1 cellular context compared by ENCODE assay signal in the genomic region with DNA sequence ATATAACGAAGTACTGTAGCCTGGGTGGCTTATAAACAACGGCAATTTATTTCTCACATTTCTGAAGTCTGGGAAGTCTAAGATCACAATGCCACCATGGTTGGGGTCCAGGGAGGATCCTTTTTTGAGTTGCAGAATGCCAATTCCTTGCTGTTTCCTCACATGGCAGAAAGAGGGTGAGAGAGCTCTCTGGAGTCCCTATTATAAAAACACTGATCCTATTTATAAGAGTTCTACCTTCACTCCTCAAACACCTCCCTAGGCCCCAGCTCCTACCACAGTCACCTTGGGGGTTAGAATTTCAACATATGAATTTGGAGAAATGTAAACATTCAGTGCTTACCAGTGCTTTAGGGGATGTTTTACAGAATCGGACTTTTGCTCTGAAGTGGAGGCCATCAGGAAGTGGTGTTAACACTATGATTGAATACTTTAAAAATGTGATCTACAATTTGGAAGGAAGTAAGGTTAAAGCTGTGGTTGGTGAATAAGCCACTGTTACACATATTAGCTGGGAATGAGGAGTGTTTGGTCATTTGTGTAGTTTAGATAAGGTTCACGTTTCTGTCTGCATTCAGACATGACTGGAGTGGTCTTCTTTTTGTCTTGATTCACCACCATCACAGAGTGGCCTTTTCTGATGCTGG.
TF ChIP-seq lines count a peak whose summit lies in the region.

No MANE protein-coding gene starts in this region.

TF ChIP-seq in HepG2, 621 proteins besides CTCF, POLR2A, EP300 and RAD21 (continued from another document and continues in another):
- TF ChIP-seq HNF1A (IDR thresholded peaks at IDR 0.05; ENCODE audit: low read depth) (no peak), HNF1A (CRISPR knock-in tag; IDR thresholded peaks at IDR 0.05; ENCODE audit: borderline replicate concordance) (peak; percentile 79; the same call in 1 of the 2 replicates), JUND (CRISPR knock-in tag; IDR thresholded peaks at IDR 0.05) (peak; percentile 79; the same call in 1 of the 2 replicates), THRA (CRISPR knock-in tag; IDR thresholded peaks at IDR 0.05; ENCODE audit: borderline replicate concordance) (peak; percentile 11; the same call in 1 of the 2 replicates), ZSCAN29 (CRISPR knock-in tag; conservative IDR thresholded peaks at IDR 0.05) (no peak; the same call in 1 of the 2 replicates), ZNF484 (CRISPR knock-in tag; IDR thresholded peaks at IDR 0.05; ENCODE audit: borderline replicate concordance, low read depth) (no peak), NFE2 (CRISPR knock-in tag; IDR thresholded peaks at IDR 0.05) (no peak), ARID5B (CRISPR knock-in tag; IDR thresholded peaks at IDR 0.05) (peak; percentile 95), MTF2 (CRISPR knock-in tag; IDR thresholded peaks at IDR 0.05; ENCODE audit: borderline replicate concordance) (0 out of 2 replicates have a peak, but pooled peaks have one; percentile 56), ZFX (CRISPR knock-in tag; IDR thresholded peaks at IDR 0.05; ENCODE audit: low read depth) (peak; percentile 47), ZNF546 (CRISPR knock-in tag; conservative IDR thresholded peaks at IDR 0.05) (0 out of 2 replicates have a peak, but pooled peaks have one; percentile 47), ARID3A (IDR thresholded peaks at IDR 0.05; ENCODE audit: low read depth, low read length) (peak; percentile 75; the same call in 1 of the 2 replicates), AHDC1 (CRISPR knock-in tag; IDR thresholded peaks at IDR 0.05; ENCODE audit: borderline replicate concordance) (peak; percentile 88; the same call in 1 of the 2 replicates), ZNF777 (CRISPR knock-in tag; IDR thresholded peaks at IDR 0.05) (0 out of 2 replicates have a peak, but pooled peaks have one; percentile 35), ISL2 (CRISPR knock-in tag; IDR thresholded peaks at IDR 0.05) (peak; percentile 79), BCL6 (CRISPR knock-in tag; IDR thresholded peaks at IDR 0.05) (peak; percentile 64; the same call in 1 of the 2 replicates), NR2F6 (IDR thresholded peaks at IDR 0.05) (peak; percentile 83), NR2F6 (CRISPR knock-in tag; IDR thresholded peaks at IDR 0.05) (peak; percentile 74), ZNF747 (CRISPR knock-in tag; IDR thresholded peaks at IDR 0.05; ENCODE audit: borderline replicate concordance) (peak; percentile 77; the same call in 1 of the 2 replicates), HNF4A (CRISPR knock-in tag; IDR thresholded peaks at IDR 0.05) (peak; percentile 79), ZNF644 (CRISPR knock-in tag; IDR thresholded peaks at IDR 0.05; ENCODE audit: low read depth) (no peak; the same call in 1 of the 2 replicates), FOXA3 (CRISPR knock-in tag; IDR thresholded peaks at IDR 0.05) (peak; percentile 89), TARDBP (CRISPR knock-in tag; IDR thresholded peaks at IDR 0.05) (peak; percentile 86), MIXL1 (CRISPR knock-in tag; IDR thresholded peaks at IDR 0.05) (peak; percentile 88), NCOA2 (CRISPR knock-in tag; IDR thresholded peaks at IDR 0.05) (peak; percentile 81), ZFP82 (CRISPR knock-in tag; IDR thresholded peaks at IDR 0.05; ENCODE audit: borderline replicate concordance) (no peak), NFIC (IDR thresholded peaks at IDR 0.05; ENCODE audit: low read length) (peak; percentile 44; the same call in 1 of the 2 replicates)
- TF ChIP-seq, protein P1, sequence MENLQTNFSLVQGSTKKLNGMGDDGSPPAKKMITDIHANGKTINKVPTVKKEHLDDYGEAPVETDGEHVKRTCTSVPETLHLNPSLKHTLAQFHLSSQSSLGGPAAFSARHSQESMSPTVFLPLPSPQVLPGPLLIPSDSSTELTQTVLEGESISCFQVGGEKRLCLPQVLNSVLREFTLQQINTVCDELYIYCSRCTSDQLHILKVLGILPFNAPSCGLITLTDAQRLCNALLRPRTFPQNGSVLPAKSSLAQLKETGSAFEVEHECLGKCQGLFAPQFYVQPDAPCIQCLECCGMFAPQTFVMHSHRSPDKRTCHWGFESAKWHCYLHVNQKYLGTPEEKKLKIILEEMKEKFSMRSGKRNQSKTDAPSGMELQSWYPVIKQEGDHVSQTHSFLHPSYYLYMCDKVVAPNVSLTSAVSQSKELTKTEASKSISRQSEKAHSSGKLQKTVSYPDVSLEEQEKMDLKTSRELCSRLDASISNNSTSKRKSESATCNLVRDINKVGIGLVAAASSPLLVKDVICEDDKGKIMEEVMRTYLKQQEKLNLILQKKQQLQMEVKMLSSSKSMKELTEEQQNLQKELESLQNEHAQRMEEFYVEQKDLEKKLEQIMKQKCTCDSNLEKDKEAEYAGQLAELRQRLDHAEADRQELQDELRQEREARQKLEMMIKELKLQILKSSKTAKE (CRISPR knock-in tag; IDR thresholded peaks at IDR 0.05; ENCODE audit: borderline replicate concordance) = 0 out of 2 replicates have a peak, but pooled peaks have one; percentile 36
- TF ChIP-seq, protein P2, sequence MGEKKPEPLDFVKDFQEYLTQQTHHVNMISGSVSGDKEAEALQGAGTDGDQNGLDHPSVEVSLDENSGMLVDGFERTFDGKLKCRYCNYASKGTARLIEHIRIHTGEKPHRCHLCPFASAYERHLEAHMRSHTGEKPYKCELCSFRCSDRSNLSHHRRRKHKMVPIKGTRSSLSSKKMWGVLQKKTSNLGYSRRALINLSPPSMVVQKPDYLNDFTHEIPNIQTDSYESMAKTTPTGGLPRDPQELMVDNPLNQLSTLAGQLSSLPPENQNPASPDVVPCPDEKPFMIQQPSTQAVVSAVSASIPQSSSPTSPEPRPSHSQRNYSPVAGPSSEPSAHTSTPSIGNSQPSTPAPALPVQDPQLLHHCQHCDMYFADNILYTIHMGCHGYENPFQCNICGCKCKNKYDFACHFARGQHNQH (CRISPR knock-in tag; IDR thresholded peaks at IDR 0.05) = peak; percentile 16; the same call in 1 of the 2 replicates
